16 cellular contexts compared by ENCODE assay signal in genomic region chr9:113521693-113522260, GRCh38. TPM values are rescaled to one million over a fixed set of nuclear protein-coding genes. Genes with fewer than 3 reads are reported as not detected.
DNase-seq lines count a peak whose midpoint lies in the region; ATAC-seq and TF ChIP-seq lines count a peak whose summit lies in the region.
"Had no signal": no experiment of that assay in that cellular context is flagged by ENCODE, and none has a peak within 500 bp of the region (broad histone marks: within the 10 kb centered on the region; RNA-seq: fewer than 3 reads in every experiment).

No MANE protein-coding gene starts in this region.

- no peak overlapping the region for H3K4me3 ChIP-seq in cardiac muscle cell
- H3K4me3 ChIP-seq: right lobe of liver had no signal

- intact Hi-C loops in activated CD4-positive, alpha-beta T cell treated with anti-CD3 and anti-CD28 coated beads for 36 hours (cut with DNase I, micrococcal nuclease): loop anchor here (2.0 to 5.0 kb wide), 2 partner anchors 33 to 36 kb away; no protein-coding TSS in a partner anchor

- TF ChIP-seq CTCF in cardiac muscle cell (IDR thresholded peaks at IDR 0.05; ENCODE audit: low read depth, low read length): no peak

- H3K27me3 Mint-ChIP-seq in activated CD4-positive, alpha-beta T cell treated with anti-CD3 and anti-CD28 coated beads for 36 hours: no peaks in the 10 kb centered on the region
- H3K27me3 Mint-ChIP-seq in activated CD4-positive, alpha-beta T cell treated with anti-CD3 and anti-CD28 coated beads, Interleukin-2, amount 10 ng/mL, durations not matched to agents 7 days and 5 days: no peaks in the 10 kb centered on the region
- H3K27me3 Mint-ChIP-seq in T-cell: no peaks in the 10 kb centered on the region
- H3K27me3 Mint-ChIP-seq: naive B cell had no signal

- H3K36me3 Mint-ChIP-seq in activated CD4-positive, alpha-beta T cell treated with anti-CD3 and anti-CD28 coated beads for 36 hours (ENCODE audit: low read depth): peaks cover 22% of the 10 kb centered on the region
- peaks cover 31% of the 10 kb centered on the region for H3K36me3 Mint-ChIP-seq in activated CD4-positive, alpha-beta T cell treated with anti-CD3 and anti-CD28 coated beads, Interleukin-2, amount 10 ng/mL, durations not matched to agents 7 days and 5 days (ENCODE audit: low read depth)
- peaks cover 6% of the 10 kb centered on the region for H3K36me3 Mint-ChIP-seq in T-cell
- peaks cover 92% of the 10 kb centered on the region for H3K36me3 Mint-ChIP-seq in stimulated activated effector memory CD8-positive, alpha-beta T cell treated with anti-CD3 and anti-CD28 coated beads, Interleukin-12 subunit alpha, Interleukin-12 subunit beta, amount 100 ng/mL, for 72 hours
- H3K36me3 Mint-ChIP-seq: naive B cell had no signal

- no peaks in the 10 kb centered on the region for H3K36me3 ChIP-seq in cardiac muscle cell
- H3K36me3 ChIP-seq: brain microvascular endothelial cell had no signal

- no peaks in the 10 kb centered on the region for H3K9me3 Mint-ChIP-seq in activated CD4-positive, alpha-beta T cell treated with anti-CD3 and anti-CD28 coated beads for 36 hours (ENCODE audit: low read depth)
- no peaks in the 10 kb centered on the region for H3K9me3 Mint-ChIP-seq in activated CD4-positive, alpha-beta T cell treated with anti-CD3 and anti-CD28 coated beads, Interleukin-2, amount 10 ng/mL, durations not matched to agents 7 days and 5 days
- H3K9me3 Mint-ChIP-seq in T-cell: no peaks in the 10 kb centered on the region
- H3K9me3 Mint-ChIP-seq in stimulated activated effector memory CD8-positive, alpha-beta T cell treated with anti-CD3 and anti-CD28 coated beads, Interleukin-12 subunit alpha, Interleukin-12 subunit beta, amount 100 ng/mL, for 72 hours: no peaks in the 10 kb centered on the region
- H3K9me3 Mint-ChIP-seq: naive B cell had no signal

- peaks cover 79% of the 10 kb centered on the region for H3K4me1 Mint-ChIP-seq in activated CD4-positive, alpha-beta T cell treated with anti-CD3 and anti-CD28 coated beads for 36 hours
- H3K4me1 Mint-ChIP-seq in activated CD4-positive, alpha-beta T cell treated with anti-CD3 and anti-CD28 coated beads, Interleukin-2, amount 10 ng/mL, durations not matched to agents 7 days and 5 days: peaks cover 82% of the 10 kb centered on the region
- H3K4me1 Mint-ChIP-seq in T-cell: peaks cover 93 to 98% (median 96%) of the 10 kb centered on the region in 3 donors
- H3K4me1 Mint-ChIP-seq in stimulated activated effector memory CD8-positive, alpha-beta T cell treated with anti-CD3 and anti-CD28 coated beads, Interleukin-12 subunit alpha, Interleukin-12 subunit beta, amount 100 ng/mL, for 72 hours: peaks cover 86% of the 10 kb centered on the region

- H3K27me3 ChIP-seq in cardiac muscle cell: no peaks in the 10 kb centered on the region
- H3K27me3 ChIP-seq: brain microvascular endothelial cell, right lobe of liver had no signal

- peak overlapping the region; percentile 18 for H3K4me3 Mint-ChIP-seq in activated CD4-positive, alpha-beta T cell treated with anti-CD3 and anti-CD28 coated beads for 36 hours
- H3K4me3 Mint-ChIP-seq in activated CD4-positive, alpha-beta T cell treated with anti-CD3 and anti-CD28 coated beads, Interleukin-2, amount 10 ng/mL, durations not matched to agents 7 days and 5 days: no peak overlapping the region
- peak overlapping the region; percentile 56 to 70 (median 63) for H3K4me3 Mint-ChIP-seq in T-cell
- H3K4me3 Mint-ChIP-seq in stimulated activated effector memory CD8-positive, alpha-beta T cell treated with anti-CD3 and anti-CD28 coated beads, Interleukin-12 subunit alpha, Interleukin-12 subunit beta, amount 100 ng/mL, for 72 hours: peak overlapping the region; percentile 90

- no peak for ATAC-seq in activated CD4-positive, alpha-beta T cell treated with anti-CD3 and anti-CD28 coated beads for 36 hours
- ATAC-seq in T-cell (replicated peaks in 1 of 4): no peak
- ATAC-seq in stimulated activated effector memory CD8-positive, alpha-beta T cell treated with anti-CD3 and anti-CD28 coated beads, Interleukin-12 subunit alpha, Interleukin-12 subunit beta, amount 100 ng/mL, for 72 hours: no peak
- ATAC-seq: activated CD4-positive, CD25-positive, alpha-beta regulatory T cell treated with anti-CD3 and anti-CD28 coated beads, Interleukin-2, amount 50 U/mL, for 24 hours; right lobe of liver had no signal

- CTCF ChIA-PET in activated CD4-positive, alpha-beta T cell treated with anti-CD3 and anti-CD28 coated beads for 36 hours (lab: Charles Lee): interaction anchor here (0.8 to 1.5 kb wide), 8 partner anchors 8 to 136 kb away, joined by 3 to 6 read pairs (median 3); no protein-coding TSS in a partner anchor
- CTCF ChIA-PET in activated CD4-positive, alpha-beta T cell treated with anti-CD3 and anti-CD28 coated beads, Interleukin-2, amount 10 ng/mL, durations not matched to agents 7 days and 5 days (lab: Charles Lee): interaction anchor here (1.4 to 5.0 kb wide), 2 partner anchors 10 to 17 kb away, joined by 4 to 19 read pairs; no protein-coding TSS in a partner anchor
- CTCF ChIA-PET in T-cell (lab: Charles Lee): no interaction called here

- no peaks in the 10 kb centered on the region for H3K9me3 ChIP-seq in cardiac muscle cell (ENCODE audit: low read depth)
- H3K9me3 ChIP-seq: right lobe of liver had no signal

- H3K4me1 ChIP-seq in cardiac muscle cell (ENCODE audit: low read depth): peaks cover 42% of the 10 kb centered on the region

- no peak for DNase-seq in activated CD4-positive, alpha-beta T cell treated with anti-CD3 and anti-CD28 coated beads for 36 hours
- no peak for DNase-seq in activated CD4-positive, alpha-beta T cell treated with anti-CD3 and anti-CD28 coated beads, Interleukin-2, amount 10 ng/mL, durations not matched to agents 7 days and 5 days
- DNase-seq in T-cell: no peak
- DNase-seq in cardiac muscle cell (ENCODE audit: low read depth in 1 of 2, low spot score in 1 of 2): no peak
- DNase-seq in stimulated activated effector memory CD8-positive, alpha-beta T cell treated with anti-CD3 and anti-CD28 coated beads, Interleukin-12 subunit alpha, Interleukin-12 subunit beta, amount 100 ng/mL, for 72 hours (ENCODE audit: low spot score in 2 of 2): no peak
- no peak for DNase-seq in MV-4-11 (lab: John Stamatoyannopoulos, UW)
- DNase-seq in amniotic stem cell (lab: John Stamatoyannopoulos, UW): no peak
- no peak for DNase-seq in NCI-H2029 (lab: John Stamatoyannopoulos, UW)
- DNase-seq: 8988T, brain microvascular endothelial cell, COR-L47, kidney glomerular epithelial cell, naive B cell, NCI-H2171, right lobe of liver had no signal

- no peak overlapping the region for H3K27ac Mint-ChIP-seq in activated CD4-positive, alpha-beta T cell treated with anti-CD3 and anti-CD28 coated beads for 36 hours
- H3K27ac Mint-ChIP-seq in activated CD4-positive, alpha-beta T cell treated with anti-CD3 and anti-CD28 coated beads, Interleukin-2, amount 10 ng/mL, durations not matched to agents 7 days and 5 days: no peak overlapping the region
- H3K27ac Mint-ChIP-seq in T-cell: peak overlapping the region; percentile 86 to 92
- H3K27ac Mint-ChIP-seq in stimulated activated effector memory CD8-positive, alpha-beta T cell treated with anti-CD3 and anti-CD28 coated beads, Interleukin-12 subunit alpha, Interleukin-12 subunit beta, amount 100 ng/mL, for 72 hours: peak overlapping the region; percentile 74

- H3K27ac ChIP-seq in cardiac muscle cell: peak overlapping the region; percentile 61
- H3K27ac ChIP-seq: brain microvascular endothelial cell, right lobe of liver had no signal

- POLR2A ChIA-PET in activated CD4-positive, alpha-beta T cell treated with anti-CD3 and anti-CD28 coated beads for 36 hours (lab: Charles Lee): interaction anchor here (0.6 kb wide), 1 partner anchor 137 kb away, joined by 3 read pairs; no protein-coding TSS in a partner anchor
- POLR2A ChIA-PET in activated CD4-positive, alpha-beta T cell treated with anti-CD3 and anti-CD28 coated beads, Interleukin-2, amount 10 ng/mL, durations not matched to agents 7 days and 5 days (lab: Charles Lee): no interaction called here
- POLR2A ChIA-PET in T-cell (lab: Charles Lee): interaction anchor here in 1 of 2 donors (0.6 kb wide), 1 partner anchor 53 kb away, joined by 12 read pairs; no protein-coding TSS in a partner anchor

RNA-seq across cellular contexts. Expression of gene RGS3, which starts 58.2 kb away (rescaled TPM):
- 10 to 100 TPM; 55.9 to 62.2 TPM for total RNA-seq in activated CD4-positive, alpha-beta T cell treated with anti-CD3 and anti-CD28 coated beads for 36 hours
- 10 to 100 TPM; 41.5 to 41.6 TPM for total RNA-seq in activated CD4-positive, alpha-beta T cell treated with anti-CD3 and anti-CD28 coated beads, Interleukin-2, amount 10 ng/mL, durations not matched to agents 7 days and 5 days
- 10 to 100 TPM; 15.9 to 36.5 (median 24.9) TPM for total RNA-seq in T-cell
- total RNA-seq in cardiac muscle cell: 102 and 126 TPM in 2 replicates
- 94.7 and 94.9 TPM in 2 replicates for polyA plus RNA-seq in cardiac muscle cell

Comparison
In these comparisons a context has a peak if more than half of its experiments do, and no peak if none do; other contexts are left out.
1. H3K27ac Mint-ChIP-seq: peak in T-cell (2 of 2) and stimulated activated effector memory CD8-positive, alpha-beta T cell treated with anti-CD3 and anti-CD28 coated beads, Interleukin-12 subunit alpha, Interleukin-12 subunit beta, amount 100 ng/mL, for 72 hours (single experiment); none in activated CD4-positive, alpha-beta T cell treated with anti-CD3 and anti-CD28 coated beads for 36 hours (single experiment) and activated CD4-positive, alpha-beta T cell treated with anti-CD3 and anti-CD28 coated beads, Interleukin-2, amount 10 ng/mL, durations not matched to agents 7 days and 5 days (single experiment).
2. CTCF ChIA-PET loops: an anchor here in activated CD4-positive, alpha-beta T cell treated with anti-CD3 and anti-CD28 coated beads for 36 hours (0.8 to 1.5 kb wide) and activated CD4-positive, alpha-beta T cell treated with anti-CD3 and anti-CD28 coated beads, Interleukin-2, amount 10 ng/mL, durations not matched to agents 7 days and 5 days (1.4 to 5.0 kb wide); none called in T-cell.